10 cellular contexts compared by ENCODE assay signal in the genomic region with DNA sequence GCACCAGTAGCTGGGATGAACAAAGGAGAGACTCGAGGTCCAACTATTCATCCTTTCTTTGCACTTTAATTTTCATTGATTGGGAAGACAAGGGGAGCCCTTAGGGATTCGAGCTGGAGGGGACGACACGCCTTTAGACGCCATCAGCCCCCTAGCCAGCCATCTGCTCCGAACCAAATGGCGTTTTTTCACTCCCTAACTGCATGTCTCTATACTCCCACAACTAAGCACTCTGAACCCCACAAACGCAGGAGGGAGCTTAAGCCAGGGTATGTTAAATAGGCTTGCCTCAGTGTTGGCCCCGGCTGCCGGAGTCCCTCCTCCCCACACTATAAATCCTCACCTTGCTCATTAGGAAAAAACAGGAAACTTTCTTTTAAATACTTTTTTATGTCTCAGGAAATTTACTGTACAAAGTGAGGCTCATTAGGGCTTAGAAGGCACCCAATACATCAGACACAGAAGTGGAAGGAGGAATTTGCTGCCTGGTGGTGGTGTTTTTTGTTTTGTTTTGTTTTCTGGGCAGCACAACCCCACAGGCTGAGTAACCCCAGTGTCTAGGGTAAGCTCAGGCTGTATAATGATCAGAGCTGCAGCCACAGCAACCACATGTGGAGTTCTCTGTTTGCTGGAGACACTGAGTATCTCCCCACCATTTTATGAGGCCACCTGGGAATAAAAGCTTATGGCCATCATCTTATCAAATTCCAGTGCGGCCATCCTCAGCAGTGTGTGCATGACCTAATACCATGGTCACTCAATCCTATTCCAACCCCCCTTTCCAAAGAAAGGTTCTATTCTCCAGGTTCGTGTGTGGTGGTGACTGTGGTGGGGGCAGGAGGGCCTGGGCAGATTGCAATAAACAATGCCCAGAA. TPM values are rescaled to one million over a fixed set of nuclear protein-coding genes. Genes with fewer than 3 reads are reported as not detected.
DNase-seq lines count a peak whose midpoint lies in the region; ATAC-seq and TF ChIP-seq lines count a peak whose summit lies in the region.
"Had no signal": no experiment of that assay in that cellular context is flagged by ENCODE, and none has a peak within 500 bp of the region (broad histone marks: within the 10 kb centered on the region; RNA-seq: fewer than 3 reads in every experiment).

No MANE protein-coding gene starts in this region.

- peaks cover 61% of the 10 kb centered on the region for H3K27me3 ChIP-seq in CD4-positive, alpha-beta T cell (ENCODE audit: control insufficient read depth, insufficient read depth, low read length)
- peaks cover 73% of the 10 kb centered on the region for H3K27me3 ChIP-seq in H7 (ENCODE audit: control insufficient read depth, insufficient read depth, low read length)
- peaks cover 4 to 9% of the 10 kb centered on the region in 2 donors for H3K27me3 ChIP-seq in naive thymus-derived CD4-positive, alpha-beta T cell (ENCODE audit: control insufficient read depth in 2 of 2, insufficient read depth in 2 of 2, low read length in 2 of 2)

- peak overlapping the region; percentile 55 for H3K4me3 Mint-ChIP-seq in CD4-positive, alpha-beta T cell
- H3K4me3 Mint-ChIP-seq in naive thymus-derived CD4-positive, alpha-beta T cell: peak overlapping the region in 9 of 10 donors; percentile 73 to 97 (median 79)

- peaks cover 15 to 42% of the 10 kb centered on the region in 2 donors for H3K4me1 ChIP-seq in naive thymus-derived CD4-positive, alpha-beta T cell (ENCODE audit: control insufficient read depth in 2 of 2, insufficient read depth in 2 of 2, low read length in 2 of 2)

- no peak overlapping the region for H3K27ac Mint-ChIP-seq in CD4-positive, alpha-beta T cell
- H3K27ac Mint-ChIP-seq in naive thymus-derived CD4-positive, alpha-beta T cell: peak overlapping the region in 3 of 9 donors; percentile 25 to 72 (median 44)

- intact Hi-C loops in CD4-positive, alpha-beta T cell (cut with DNase I, micrococcal nuclease): loop anchor here (2.0 to 5.0 kb wide), 5 partner anchors 207 to 503 kb away; no protein-coding TSS in a partner anchor
- intact Hi-C loops in naive thymus-derived CD4-positive, alpha-beta T cell (cut with micrococcal nuclease): loop anchor here (1.0 to 10.0 kb wide), 13 partner anchors 12 to 592 kb away; a partner anchor contains a TSS

- H3K4me1 Mint-ChIP-seq in CD4-positive, alpha-beta T cell (ENCODE audit: low read depth): peaks cover 38% of the 10 kb centered on the region
- peaks cover 11 to 46% (median 36%) of the 10 kb centered on the region in 7 donors for H3K4me1 Mint-ChIP-seq in naive thymus-derived CD4-positive, alpha-beta T cell

- no peaks in the 10 kb centered on the region for H3K9me3 Mint-ChIP-seq in CD4-positive, alpha-beta T cell
- H3K9me3 Mint-ChIP-seq in naive thymus-derived CD4-positive, alpha-beta T cell: no peaks in the 10 kb centered on the region

- H3K36me3 Mint-ChIP-seq in CD4-positive, alpha-beta T cell (ENCODE audit: low read depth): peaks cover 10% of the 10 kb centered on the region
- peaks cover 0 to 1% (median 0%) of the 10 kb centered on the region in 5 donors for H3K36me3 Mint-ChIP-seq in naive thymus-derived CD4-positive, alpha-beta T cell

- no peak for ATAC-seq in CD4-positive, alpha-beta T cell (ENCODE audit: poor library complexity)
- no peak for ATAC-seq in naive thymus-derived CD4-positive, alpha-beta T cell
- no peak for ATAC-seq in GM18520 (IDR thresholded peaks at IDR 0.05; ENCODE audit: unreplicated experiment)
- ATAC-seq: left lobe of liver had no signal

- no peak for TF ChIP-seq CTCF in CD4-positive, alpha-beta T cell (IDR thresholded peaks at IDR 0.05)
- no peak for TF ChIP-seq CTCF in RWPE1 (conservative IDR thresholded peaks at IDR 0.05; ENCODE audit: low read depth)

- H3K36me3 ChIP-seq in H7 (replicated peaks; ENCODE audit: control insufficient read depth, insufficient read depth, low read length): no peaks in the 10 kb centered on the region
- H3K36me3 ChIP-seq in naive thymus-derived CD4-positive, alpha-beta T cell (ENCODE audit: control insufficient read depth in 2 of 3, insufficient read depth in 3 of 3, low read length in 3 of 3): peaks cover 0 to 3% (median 0%) of the 10 kb centered on the region in 3 experiments

- H3K27ac ChIP-seq in CD4-positive, alpha-beta T cell (ENCODE audit: low read depth, low read length): no peak overlapping the region
- no peak overlapping the region for H3K27ac ChIP-seq in naive thymus-derived CD4-positive, alpha-beta T cell (ENCODE audit: low read depth, low read length)
- no peak overlapping the region for H3K27ac ChIP-seq in RWPE1

- CTCF ChIA-PET in CD4-positive, alpha-beta T cell (lab: Charles Lee): interaction anchor here (0.9 kb wide), 1 partner anchor 13 kb away, joined by 4 read pairs; a partner anchor contains a TSS
- CTCF ChIA-PET in naive thymus-derived CD4-positive, alpha-beta T cell (lab: Charles Lee): interaction anchor here (1.1 to 3.6 kb wide), 2 partner anchors 11 to 223 kb away, joined by 3 to 15 read pairs; a partner anchor contains a TSS
- CTCF ChIA-PET in RWPE1 (lab: Yijun Ruan, JAX): interaction anchor here (0.5 to 6.3 kb wide), 4 partner anchors 10 to 463 kb away, joined by 3 to 39 read pairs (median 5); no protein-coding TSS in a partner anchor

- H3K9me3 ChIP-seq in CD4-positive, alpha-beta T cell (ENCODE audit: control insufficient read depth, low read length): no peaks in the 10 kb centered on the region
- no peaks in the 10 kb centered on the region for H3K9me3 ChIP-seq in naive thymus-derived CD4-positive, alpha-beta T cell (ENCODE audit: control insufficient read depth in 2 of 3, low read length in 3 of 3)

- POLR2A ChIA-PET in CD4-positive, alpha-beta T cell (lab: Charles Lee): interaction anchor here (0.7 to 6.7 kb wide), 4 partner anchors 12 to 22 kb away, joined by 3 to 50 read pairs (median 20); a partner anchor contains a TSS
- POLR2A ChIA-PET in naive thymus-derived CD4-positive, alpha-beta T cell (lab: Charles Lee): interaction anchor here (1.2 to 5.3 kb wide), 3 partner anchors 10 to 22 kb away, joined by 4 to 35 read pairs (median 14); a partner anchor contains a TSS
- POLR2A ChIA-PET in RWPE1 (lab: Yijun Ruan, JAX; ENCODE audit: low non-redundant PET): no interaction called here

- no peak overlapping the region for H3K4me3 ChIP-seq in H7 (ENCODE audit: insufficient read depth, low read depth, low read length)
- H3K4me3 ChIP-seq in naive thymus-derived CD4-positive, alpha-beta T cell (ENCODE audit: low read length): no peak overlapping the region

- peaks cover 69% of the 10 kb centered on the region for H3K27me3 Mint-ChIP-seq in CD4-positive, alpha-beta T cell
- peaks cover 13 to 75% (median 48%) of the 10 kb centered on the region in 5 donors for H3K27me3 Mint-ChIP-seq in naive thymus-derived CD4-positive, alpha-beta T cell

- DNase-seq in CD4-positive, alpha-beta T cell: no peak
- peak; percentile 54 for DNase-seq in H7
- DNase-seq in activated CD8-positive, alpha-beta memory T cell treated with anti-CD3 and anti-CD28 coated beads, Interleukin-2, amount 50 U/mL, for 48 hours: peak; percentile 46
- no peak for DNase-seq in naive thymus-derived CD4-positive, alpha-beta T cell
- no peak for DNase-seq in NCI-H1105 treated with DMSO at 0.1 percent for 48 hours (lab: John Stamatoyannopoulos, UW)
- DNase-seq in RWPE1 (ENCODE audit: low spot score): no peak
- no peak for DNase-seq in T-helper 9 cell
- DNase-seq: foreskin fibroblast had no signal

RNA-seq across cellular contexts. Expression of a gene that starts 3.2 kb away (rescaled TPM):
- total RNA-seq in CD4-positive, alpha-beta T cell: 1 to 10 TPM; 7.1 to 7.2 TPM
- 3.4 and 7.3 TPM in 2 replicates for total RNA-seq in H7 (2014; rRNA removed; shearing (Covaris generic))
- total RNA-seq in naive thymus-derived CD4-positive, alpha-beta T cell: 10 to 100 TPM in 1 of 5 experiments, 1 to 10 TPM in 3, under 1 TPM in 1; 0.19 to 12.9 (median 4.5) TPM
- under 1 TPM; 0.54 to 0.60 TPM for polyA plus RNA-seq in naive thymus-derived CD4-positive, alpha-beta T cell

RNA-seq across cellular contexts. Expression of a gene that starts 12.4 kb away (rescaled TPM):
- 10 to 100 TPM; 24.1 to 26.7 TPM for total RNA-seq in CD4-positive, alpha-beta T cell
- 7.2 and 9.4 TPM in 2 replicates for total RNA-seq in H7 (2014; rRNA removed; shearing (Covaris generic))
- 10 to 100 TPM; 27.2 to 53.4 (median 35.5) TPM for total RNA-seq in naive thymus-derived CD4-positive, alpha-beta T cell
- 10 to 100 TPM; 31.0 to 49.3 TPM for polyA plus RNA-seq in naive thymus-derived CD4-positive, alpha-beta T cell

Comparison
In these comparisons a context has a peak if more than half of its experiments do, and no peak if none do; other contexts are left out.
1. DNase-seq: peak in H7 (single experiment) and activated CD8-positive, alpha-beta memory T cell treated with anti-CD3 and anti-CD28 coated beads, Interleukin-2, amount 50 U/mL, for 48 hours (single experiment); none in CD4-positive, alpha-beta T cell (0 of 10), naive thymus-derived CD4-positive, alpha-beta T cell (0 of 9), NCI-H1105 treated with DMSO at 0.1 percent for 48 hours (single experiment), RWPE1 (single experiment) and T-helper 9 cell (single experiment).